Comparison of ENCODE assay signal across 1 cellular context in genomic region chr11:67372232-67372992, GRCh38.
TF ChIP-seq lines count a peak whose summit lies in the region.

No MANE protein-coding gene starts in this region.

TF ChIP-seq in K562, 482 proteins besides CTCF, POLR2A, EP300 and RAD21 (continued from another document and continues in another):
- TF ChIP-seq ZNF639 (CRISPR knock-in tag; conservative IDR thresholded peaks at IDR 0.05 in 1 of 2, IDR thresholded peaks at IDR 0.05 in 1 of 2) (no peak; a peak in 1 of 4 replicates), ZNF274 (IDR thresholded peaks at IDR 0.05; ENCODE audit: borderline replicate concordance, low read depth, low read length) (no peak), RBM17 (IDR thresholded peaks at IDR 0.05; ENCODE audit: borderline replicate concordance, low read depth, low read length) (no peak), NFE2 (IDR thresholded peaks at IDR 0.05; ENCODE audit: low read depth) (no peak), ETS2 (tag; IDR thresholded peaks at IDR 0.05; ENCODE audit: borderline replicate concordance, poor library complexity, severe bottlenecking) (no peak), HDAC2 (IDR thresholded peaks at IDR 0.05) (no peak), BACH1 (tag; IDR thresholded peaks at IDR 0.05) (no peak), NFIC (IDR thresholded peaks at IDR 0.05) (no peak), POLR2G (IDR thresholded peaks at IDR 0.05; ENCODE audit: low read depth, low read length) (no peak), ELF1 (tag; IDR thresholded peaks at IDR 0.05) (0 out of 2 replicates have a peak, but pooled peaks have one; percentile 37), MBD2 (IDR thresholded peaks at IDR 0.05; ENCODE audit: borderline replicate concordance, low read depth) (0 out of 2 replicates have a peak, but pooled peaks have one; percentile 10), CHD4 (IDR thresholded peaks at IDR 0.05; ENCODE audit: insufficient read depth, insufficient replicate concordance, low read depth, low read length, poor library complexity, severe bottlenecking) (no peak), ZNF12 (CRISPR knock-in tag; IDR thresholded peaks at IDR 0.05) (no peak), ID3 (CRISPR knock-in tag; IDR thresholded peaks at IDR 0.05) (no peak), ID3 (tag; IDR thresholded peaks at IDR 0.05) (no peak), ZBTB7A (IDR thresholded peaks at IDR 0.05; ENCODE audit: borderline replicate concordance, control insufficient read depth, low read depth, low read length) (peak; percentile 80; the same call in 1 of the 2 replicates), STAT6 (CRISPR knock-in tag; IDR thresholded peaks at IDR 0.05) (no peak), ZNF324 (CRISPR knock-in tag; IDR thresholded peaks at IDR 0.05) (no peak), NR0B1 (IDR thresholded peaks at IDR 0.05; ENCODE audit: partially characterized antibody) (no peak), FOXP1 (CRISPR knock-in tag; IDR thresholded peaks at IDR 0.05) (no peak), PHF20 (IDR thresholded peaks at IDR 0.05; ENCODE audit: partially characterized antibody) (no peak), KDM5B (IDR thresholded peaks at IDR 0.05; ENCODE audit: insufficient replicate concordance, low read depth, low read length) (peak; percentile 2), PHF8 (IDR thresholded peaks at IDR 0.05; ENCODE audit: borderline replicate concordance, low read length) (peak; percentile 57; the same call in 1 of the 2 replicates)
- TF ChIP-seq, protein P1, sequence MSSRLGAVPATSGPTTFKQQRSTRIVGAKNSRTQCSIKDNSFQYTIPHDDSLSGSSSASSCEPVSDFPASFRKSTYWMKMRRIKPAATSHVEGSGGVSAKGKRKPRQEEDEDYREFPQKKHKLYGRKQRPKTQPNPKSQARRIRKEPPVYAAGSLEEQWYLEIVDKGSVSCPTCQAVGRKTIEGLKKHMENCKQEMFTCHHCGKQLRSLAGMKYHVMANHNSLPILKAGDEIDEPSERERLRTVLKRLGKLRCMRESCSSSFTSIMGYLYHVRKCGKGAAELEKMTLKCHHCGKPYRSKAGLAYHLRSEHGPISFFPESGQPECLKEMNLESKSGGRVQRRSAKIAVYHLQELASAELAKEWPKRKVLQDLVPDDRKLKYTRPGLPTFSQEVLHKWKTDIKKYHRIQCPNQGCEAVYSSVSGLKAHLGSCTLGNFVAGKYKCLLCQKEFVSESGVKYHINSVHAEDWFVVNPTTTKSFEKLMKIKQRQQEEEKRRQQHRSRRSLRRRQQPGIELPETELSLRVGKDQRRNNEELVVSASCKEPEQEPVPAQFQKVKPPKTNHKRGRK (tag; IDR thresholded peaks at IDR 0.05) = no peak
- TF ChIP-seq, protein P2, sequence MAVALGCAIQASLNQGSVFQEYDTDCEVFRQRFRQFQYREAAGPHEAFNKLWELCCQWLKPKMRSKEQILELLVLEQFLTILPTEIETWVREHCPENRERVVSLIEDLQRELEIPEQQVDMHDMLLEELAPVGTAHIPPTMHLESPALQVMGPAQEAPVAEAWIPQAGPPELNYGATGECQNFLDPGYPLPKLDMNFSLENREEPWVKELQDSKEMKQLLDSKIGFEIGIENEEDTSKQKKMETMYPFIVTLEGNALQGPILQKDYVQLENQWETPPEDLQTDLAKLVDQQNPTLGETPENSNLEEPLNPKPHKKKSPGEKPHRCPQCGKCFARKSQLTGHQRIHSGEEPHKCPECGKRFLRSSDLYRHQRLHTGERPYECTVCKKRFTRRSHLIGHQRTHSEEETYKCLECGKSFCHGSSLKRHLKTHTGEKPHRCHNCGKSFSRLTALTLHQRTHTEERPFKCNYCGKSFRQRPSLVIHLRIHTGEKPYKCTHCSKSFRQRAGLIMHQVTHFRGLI (CRISPR knock-in tag; IDR thresholded peaks at IDR 0.05) = no peak
- TF ChIP-seq, protein P3, sequence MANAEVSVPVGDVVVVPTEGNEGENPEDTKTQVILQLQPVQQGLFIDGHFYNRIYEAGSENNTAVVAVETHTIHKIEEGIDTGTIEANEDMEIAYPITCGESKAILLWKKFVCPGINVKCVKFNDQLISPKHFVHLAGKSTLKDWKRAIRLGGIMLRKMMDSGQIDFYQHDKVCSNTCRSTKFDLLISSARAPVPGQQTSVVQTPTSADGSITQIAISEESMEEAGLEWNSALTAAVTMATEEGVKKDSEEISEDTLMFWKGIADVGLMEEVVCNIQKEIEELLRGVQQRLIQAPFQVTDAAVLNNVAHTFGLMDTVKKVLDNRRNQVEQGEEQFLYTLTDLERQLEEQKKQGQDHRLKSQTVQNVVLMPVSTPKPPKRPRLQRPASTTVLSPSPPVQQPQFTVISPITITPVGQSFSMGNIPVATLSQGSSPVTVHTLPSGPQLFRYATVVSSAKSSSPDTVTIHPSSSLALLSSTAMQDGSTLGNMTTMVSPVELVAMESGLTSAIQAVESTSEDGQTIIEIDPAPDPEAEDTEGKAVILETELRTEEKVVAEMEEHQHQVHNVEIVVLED (CRISPR knock-in tag; IDR thresholded peaks at IDR 0.05) = no peak
- TF ChIP-seq, protein P4, sequence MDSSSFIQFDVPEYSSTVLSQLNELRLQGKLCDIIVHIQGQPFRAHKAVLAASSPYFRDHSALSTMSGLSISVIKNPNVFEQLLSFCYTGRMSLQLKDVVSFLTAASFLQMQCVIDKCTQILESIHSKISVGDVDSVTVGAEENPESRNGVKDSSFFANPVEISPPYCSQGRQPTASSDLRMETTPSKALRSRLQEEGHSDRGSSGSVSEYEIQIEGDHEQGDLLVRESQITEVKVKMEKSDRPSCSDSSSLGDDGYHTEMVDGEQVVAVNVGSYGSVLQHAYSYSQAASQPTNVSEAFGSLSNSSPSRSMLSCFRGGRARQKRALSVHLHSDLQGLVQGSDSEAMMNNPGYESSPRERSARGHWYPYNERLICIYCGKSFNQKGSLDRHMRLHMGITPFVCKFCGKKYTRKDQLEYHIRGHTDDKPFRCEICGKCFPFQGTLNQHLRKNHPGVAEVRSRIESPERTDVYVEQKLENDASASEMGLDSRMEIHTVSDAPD (CRISPR knock-in tag; IDR thresholded peaks at IDR 0.05) = no peak
- TF ChIP-seq, protein P5, sequence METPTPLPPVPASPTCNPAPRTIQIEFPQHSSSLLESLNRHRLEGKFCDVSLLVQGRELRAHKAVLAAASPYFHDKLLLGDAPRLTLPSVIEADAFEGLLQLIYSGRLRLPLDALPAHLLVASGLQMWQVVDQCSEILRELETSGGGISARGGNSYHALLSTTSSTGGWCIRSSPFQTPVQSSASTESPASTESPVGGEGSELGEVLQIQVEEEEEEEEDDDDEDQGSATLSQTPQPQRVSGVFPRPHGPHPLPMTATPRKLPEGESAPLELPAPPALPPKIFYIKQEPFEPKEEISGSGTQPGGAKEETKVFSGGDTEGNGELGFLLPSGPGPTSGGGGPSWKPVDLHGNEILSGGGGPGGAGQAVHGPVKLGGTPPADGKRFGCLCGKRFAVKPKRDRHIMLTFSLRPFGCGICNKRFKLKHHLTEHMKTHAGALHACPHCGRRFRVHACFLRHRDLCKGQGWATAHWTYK (CRISPR knock-in tag; IDR thresholded peaks at IDR 0.05) = peak; percentile 25; the same call in 1 of the 2 replicates
- TF ChIP-seq, protein P6, sequence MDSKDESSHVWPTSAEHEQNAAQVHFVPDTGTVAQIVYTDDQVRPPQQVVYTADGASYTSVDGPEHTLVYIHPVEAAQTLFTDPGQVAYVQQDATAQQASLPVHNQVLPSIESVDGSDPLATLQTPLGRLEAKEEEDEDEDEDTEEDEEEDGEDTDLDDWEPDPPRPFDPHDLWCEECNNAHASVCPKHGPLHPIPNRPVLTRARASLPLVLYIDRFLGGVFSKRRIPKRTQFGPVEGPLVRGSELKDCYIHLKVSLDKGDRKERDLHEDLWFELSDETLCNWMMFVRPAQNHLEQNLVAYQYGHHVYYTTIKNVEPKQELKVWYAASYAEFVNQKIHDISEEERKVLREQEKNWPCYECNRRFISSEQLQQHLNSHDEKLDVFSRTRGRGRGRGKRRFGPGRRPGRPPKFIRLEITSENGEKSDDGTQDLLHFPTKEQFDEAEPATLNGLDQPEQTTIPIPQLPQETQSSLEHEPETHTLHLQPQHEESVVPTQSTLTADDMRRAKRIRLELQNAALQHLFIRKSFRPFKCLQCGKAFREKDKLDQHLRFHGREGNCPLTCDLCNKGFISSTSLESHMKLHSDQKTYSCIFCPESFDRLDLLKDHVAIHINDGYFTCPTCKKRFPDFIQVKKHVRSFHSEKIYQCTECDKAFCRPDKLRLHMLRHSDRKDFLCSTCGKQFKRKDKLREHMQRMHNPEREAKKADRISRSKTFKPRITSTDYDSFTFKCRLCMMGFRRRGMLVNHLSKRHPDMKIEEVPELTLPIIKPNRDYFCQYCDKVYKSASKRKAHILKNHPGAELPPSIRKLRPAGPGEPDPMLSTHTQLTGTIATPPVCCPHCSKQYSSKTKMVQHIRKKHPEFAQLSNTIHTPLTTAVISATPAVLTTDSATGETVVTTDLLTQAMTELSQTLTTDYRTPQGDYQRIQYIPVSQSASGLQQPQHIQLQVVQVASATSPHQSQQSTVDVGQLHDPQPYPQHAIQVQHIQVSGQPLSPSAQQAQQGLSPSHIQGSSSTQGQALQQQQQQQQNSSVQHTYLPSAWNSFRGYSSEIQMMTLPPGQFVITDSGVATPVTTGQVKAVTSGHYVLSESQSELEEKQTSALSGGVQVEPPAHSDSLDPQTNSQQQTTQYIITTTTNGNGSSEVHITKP (IDR thresholded peaks at IDR 0.05; ENCODE audit: partially characterized antibody) = no peak
- TF ChIP-seq, protein P7, sequence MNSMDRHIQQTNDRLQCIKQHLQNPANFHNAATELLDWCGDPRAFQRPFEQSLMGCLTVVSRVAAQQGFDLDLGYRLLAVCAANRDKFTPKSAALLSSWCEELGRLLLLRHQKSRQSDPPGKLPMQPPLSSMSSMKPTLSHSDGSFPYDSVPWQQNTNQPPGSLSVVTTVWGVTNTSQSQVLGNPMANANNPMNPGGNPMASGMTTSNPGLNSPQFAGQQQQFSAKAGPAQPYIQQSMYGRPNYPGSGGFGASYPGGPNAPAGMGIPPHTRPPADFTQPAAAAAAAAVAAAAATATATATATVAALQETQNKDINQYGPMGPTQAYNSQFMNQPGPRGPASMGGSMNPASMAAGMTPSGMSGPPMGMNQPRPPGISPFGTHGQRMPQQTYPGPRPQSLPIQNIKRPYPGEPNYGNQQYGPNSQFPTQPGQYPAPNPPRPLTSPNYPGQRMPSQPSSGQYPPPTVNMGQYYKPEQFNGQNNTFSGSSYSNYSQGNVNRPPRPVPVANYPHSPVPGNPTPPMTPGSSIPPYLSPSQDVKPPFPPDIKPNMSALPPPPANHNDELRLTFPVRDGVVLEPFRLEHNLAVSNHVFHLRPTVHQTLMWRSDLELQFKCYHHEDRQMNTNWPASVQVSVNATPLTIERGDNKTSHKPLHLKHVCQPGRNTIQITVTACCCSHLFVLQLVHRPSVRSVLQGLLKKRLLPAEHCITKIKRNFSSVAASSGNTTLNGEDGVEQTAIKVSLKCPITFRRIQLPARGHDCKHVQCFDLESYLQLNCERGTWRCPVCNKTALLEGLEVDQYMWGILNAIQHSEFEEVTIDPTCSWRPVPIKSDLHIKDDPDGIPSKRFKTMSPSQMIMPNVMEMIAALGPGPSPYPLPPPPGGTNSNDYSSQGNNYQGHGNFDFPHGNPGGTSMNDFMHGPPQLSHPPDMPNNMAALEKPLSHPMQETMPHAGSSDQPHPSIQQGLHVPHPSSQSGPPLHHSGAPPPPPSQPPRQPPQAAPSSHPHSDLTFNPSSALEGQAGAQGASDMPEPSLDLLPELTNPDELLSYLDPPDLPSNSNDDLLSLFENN (IDR thresholded peaks at IDR 0.05; ENCODE audit: low read depth in 2 of 2, low read length in 2 of 2) = 0 out of 4 replicates have a peak, but pooled peaks of 1 of the 2 experiments have one; percentile 28
- TF ChIP-seq, protein P8, sequence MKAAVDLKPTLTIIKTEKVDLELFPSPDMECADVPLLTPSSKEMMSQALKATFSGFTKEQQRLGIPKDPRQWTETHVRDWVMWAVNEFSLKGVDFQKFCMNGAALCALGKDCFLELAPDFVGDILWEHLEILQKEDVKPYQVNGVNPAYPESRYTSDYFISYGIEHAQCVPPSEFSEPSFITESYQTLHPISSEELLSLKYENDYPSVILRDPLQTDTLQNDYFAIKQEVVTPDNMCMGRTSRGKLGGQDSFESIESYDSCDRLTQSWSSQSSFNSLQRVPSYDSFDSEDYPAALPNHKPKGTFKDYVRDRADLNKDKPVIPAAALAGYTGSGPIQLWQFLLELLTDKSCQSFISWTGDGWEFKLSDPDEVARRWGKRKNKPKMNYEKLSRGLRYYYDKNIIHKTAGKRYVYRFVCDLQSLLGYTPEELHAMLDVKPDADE (conservative IDR thresholded peaks at IDR 0.05; ENCODE audit: control insufficient read depth, low read depth, low read length) = 0 out of 2 replicates have a peak, but pooled peaks have one; percentile 46
